20 cellular contexts compared by ENCODE assay signal in genomic region chr4:82586055-82586454, GRCh38. TPM values are rescaled to one million over a fixed set of nuclear protein-coding genes. Genes with fewer than 3 reads are reported as not detected.
DNase-seq lines count a peak whose midpoint lies in the region; TF ChIP-seq lines count a peak whose summit lies in the region.
"Had no signal": no experiment of that assay in that cellular context is flagged by ENCODE, and none has a peak within 500 bp of the region (broad histone marks: within the 10 kb centered on the region; RNA-seq: fewer than 3 reads in every experiment).

No MANE protein-coding gene starts in this region.

- intact Hi-C loops in posterior vena cava (cut with DNase I), result no loop called here

- no peak overlapping the region for H3K4me3 Mint-ChIP-seq in brain
- no peak overlapping the region for H3K4me3 Mint-ChIP-seq in nephron
- H3K4me3 Mint-ChIP-seq: CD4-positive, CD25-positive, alpha-beta regulatory T cell; T-cell had no signal

- peak overlapping the region in 4 of 5 experiments; percentile 31 to 67 (median 55) for H3K27ac Mint-ChIP-seq in brain
- H3K27ac Mint-ChIP-seq in nephron, result peak overlapping the region in 2 of 3 experiments; percentile 67 to 91
- H3K27ac Mint-ChIP-seq: CD4-positive, CD25-positive, alpha-beta regulatory T cell; T-cell had no signal

- H3K27me3 Mint-ChIP-seq in brain (no peaks in the 10 kb centered on the region), nephron (ENCODE audit: low read depth) (peaks cover 4% of the 10 kb centered on the region)

- H3K4me1 Mint-ChIP-seq in brain (peaks cover 26% of the 10 kb centered on the region), nephron (peaks cover 20% of the 10 kb centered on the region)
- H3K4me1 Mint-ChIP-seq: CD4-positive, CD25-positive, alpha-beta regulatory T cell; T-cell had no signal

- TF ChIP-seq CTCF in brain (conservative IDR thresholded peaks at IDR 0.05), result no peak
- no peak for TF ChIP-seq CTCF in nephron (IDR thresholded peaks at IDR 0.05; ENCODE audit: unreplicated experiment in 3 of 3)

- H3K36me3 Mint-ChIP-seq in brain, result no peaks in the 10 kb centered on the region
- H3K36me3 Mint-ChIP-seq in nephron (ENCODE audit: low read depth), result no peaks in the 10 kb centered on the region
- H3K36me3 Mint-ChIP-seq: CD4-positive, CD25-positive, alpha-beta regulatory T cell; T-cell had no signal

- H3K9me3 Mint-ChIP-seq in brain, result no peaks in the 10 kb centered on the region
- no peaks in the 10 kb centered on the region for H3K9me3 Mint-ChIP-seq in nephron
- H3K9me3 Mint-ChIP-seq: CD4-positive, CD25-positive, alpha-beta regulatory T cell; T-cell had no signal

- DNase-seq in NCI-H2196 (lab: John Stamatoyannopoulos, UW; ENCODE audit: unreplicated experiment) (peak; percentile 21), NCI-H2196 treated with DMSO at 0.1 percent for 48 hours (lab: John Stamatoyannopoulos, UW; ENCODE audit: unreplicated experiment) (no peak), NCI-H510A (lab: John Stamatoyannopoulos, UW) (peak; percentile 7), posterior vena cava (ENCODE audit: low spot score) (no peak), DMS53 (lab: John Stamatoyannopoulos, UW) (no peak), NCI-H187 (lab: John Stamatoyannopoulos, UW) (no peak)
- DNase-seq: ACHN; AML-193; Calu3; CD4-positive, CD25-positive, alpha-beta regulatory T cell; GDM1; NCI-H1436; NCI-H446 treated with DMSO at 0.1 percent for 48 hours; NK-92 treated with Interleukin-12 subunit alpha and Interleukin-12 subunit beta, amount 100 ng/mL, for 24 hours; SHP77; SK-N-SH; T-cell had no signal

RNA-seq across cellular contexts. Expression of gene TMEM150C, which starts 24.3 kb away (rescaled TPM):
- polyA plus RNA-seq in brain (ENCODE audit: insufficient read depth, low read depth, low replicate concordance), result 23.1 TPM
- 1 to 10 TPM; 6.9 to 9.7 TPM for total RNA-seq in posterior vena cava
- total RNA-seq: CD4-positive, CD25-positive, alpha-beta regulatory T cell; OCI-LY7 had no signal

Comparison
In these comparisons a context has a peak if more than half of its experiments do, and no peak if none do; other contexts are left out.
1. DNase-seq: peak in NCI-H2196 (single experiment) and NCI-H510A (single experiment); none in NCI-H2196 treated with DMSO at 0.1 percent for 48 hours (single experiment), posterior vena cava (single experiment), DMS53 (single experiment) and NCI-H187 (0 of 2).